ENCODE assay signal across 16 cellular contexts in genomic region chr10:89118091-89118490, GRCh38.
DNase-seq lines count a peak whose midpoint lies in the region; ATAC-seq, FAIRE-seq and TF ChIP-seq lines count a peak whose summit lies in the region.
"Had no signal": no experiment of that assay in that cellular context is flagged by ENCODE, and none has a peak within 500 bp of the region (broad histone marks: within the 10 kb centered on the region; RNA-seq: fewer than 3 reads in every experiment).

No MANE protein-coding gene starts in this region.

- H3K9me1 ChIP-seq in keratinocyte (ENCODE audit: control insufficient read depth, extremely low read depth, insufficient read depth, low read length): no peaks in the 10 kb centered on the region

- CTCF ChIA-PET in Calu3 (lab: Charles Lee): no interaction called here

- no peak overlapping the region for H3K4me3 Mint-ChIP-seq in Calu3 (ENCODE audit: low read depth, unreplicated experiment)

- H3K4me3 ChIP-seq in astrocyte of the spinal cord (ENCODE audit: low read depth, low read length): no peak overlapping the region
- peak overlapping the region in 2 of 3 experiments; percentile 19 to 21 for H3K4me3 ChIP-seq in keratinocyte (ENCODE audit: control insufficient read depth in 2 of 3, extremely low read depth in 1 of 3, insufficient read depth in 2 of 3, low read depth in 1 of 3, low read length in 3 of 3)
- H3K4me3 ChIP-seq: body of pancreas, mucosa of descending colon, PC-9 had no signal

- H3K4me2 ChIP-seq in keratinocyte (ENCODE audit: control insufficient read depth, extremely low read depth, insufficient read depth, low read depth, low read length): peak overlapping the region; percentile 76
- H3K4me2 ChIP-seq: PC-9 had no signal

- dilution Hi-C loops in keratinocyte (cut with MboI; ENCODE audit: extremely low pct_ligation_motif_present, low sequenced_read_pairs): no loop called here

- H3K4me1 Mint-ChIP-seq in Calu3 (ENCODE audit: low read depth, unreplicated experiment): no peaks in the 10 kb centered on the region

- TF ChIP-seq CTCF in astrocyte of the spinal cord (IDR thresholded peaks at IDR 0.05; ENCODE audit: low read depth, low read length) (no peak), keratinocyte (optimal IDR thresholded peaks at IDR 0.05 in 1 of 3, IDR thresholded peaks at IDR 0.05 in 1 of 3, conservative IDR thresholded peaks at IDR 0.05 in 1 of 3; ENCODE audit: extremely low read depth in 1 of 3, insufficient read depth in 2 of 3, low read length in 3 of 3) (no peak), Calu3 (IDR thresholded peaks at IDR 0.05; ENCODE audit: unreplicated experiment) (no peak)

- H3K27me3 Mint-ChIP-seq in Calu3 (ENCODE audit: unreplicated experiment): no peaks in the 10 kb centered on the region

- no peaks in the 10 kb centered on the region for H3K27me3 ChIP-seq in keratinocyte (ENCODE audit: control insufficient read depth, extremely low read depth, insufficient read depth, low read length)
- H3K27me3 ChIP-seq: body of pancreas had no signal

- H3K9ac ChIP-seq in keratinocyte (ENCODE audit: control insufficient read depth, extremely low read depth, insufficient read depth, low read length): peak overlapping the region; percentile 19
- H3K9ac ChIP-seq: parathyroid adenoma had no signal

- H3K9me3 ChIP-seq in keratinocyte (ENCODE audit: control insufficient read depth, low read depth, low read length): no peaks in the 10 kb centered on the region
- H3K9me3 ChIP-seq: body of pancreas, mucosa of descending colon had no signal

- H3K27ac ChIP-seq in keratinocyte (ENCODE audit: control insufficient read depth, insufficient read depth, low read length): peak overlapping the region; percentile 68
- H3K27ac ChIP-seq: body of pancreas, parathyroid adenoma, PC-9 had no signal

- no peaks in the 10 kb centered on the region for H3K36me3 Mint-ChIP-seq in Calu3 (ENCODE audit: insufficient read depth, unreplicated experiment)

- H3K27ac Mint-ChIP-seq in Calu3 (ENCODE audit: unreplicated experiment): no peak overlapping the region

- ATAC-seq in GM19397 (IDR thresholded peaks at IDR 0.05; ENCODE audit: unreplicated experiment) (no peak), HG02938 (IDR thresholded peaks at IDR 0.05; ENCODE audit: unreplicated experiment) (no peak)
- no peak for ATAC-seq in stimulated activated naive CD8-positive, alpha-beta T cell treated with anti-CD3 and anti-CD28 coated beads, Interleukin-15, Interleukin-2, amounts not matched to agents 100 U/mL and 50 U/mL, for 24 hours
- ATAC-seq: body of pancreas, mucosa of descending colon had no signal

- in situ Hi-C loops in astrocyte of the spinal cord (cut with HindIII; ENCODE audit: low sequenced_read_pairs): no loop called here

- DNase-seq in Daoy (ENCODE audit: low read depth) (peak; percentile 32), HT1080 (ENCODE audit: low read depth) (peak; percentile 41), astrocyte of the spinal cord (ENCODE audit: low read depth, low spot score) (peak; percentile 33), keratinocyte (ENCODE audit: low read depth, low spot score) (peak; percentile 76), Calu3 (no peak)
- no peak for DNase-seq in stimulated activated naive CD8-positive, alpha-beta T cell treated with anti-CD3 and anti-CD28 coated beads, Interleukin-15, Interleukin-2, amounts not matched to agents 100 U/mL and 50 U/mL, for 24 hours
- DNase-seq: body of pancreas; effector CD4-positive, alpha-beta T cell; islet precursor cell; mucosa of descending colon; NCI-H1092; NCI-H446 treated with DMSO at 0.1 percent for 48 hours; PC-9 had no signal

- no peaks in the 10 kb centered on the region for H4K20me1 ChIP-seq in keratinocyte (ENCODE audit: control insufficient read depth, extremely low read depth, insufficient read depth, low read length)

- no peaks in the 10 kb centered on the region for H3K79me2 ChIP-seq in keratinocyte (ENCODE audit: control insufficient read depth, insufficient read depth, low read length)
- H3K79me2 ChIP-seq: parathyroid adenoma had no signal

- BruUV-seq in Calu3 (replicated peaks; lab: Mats Ljungman, UMichigan): no TSS peak

- no peak overlapping the region for H2AFZ ChIP-seq in keratinocyte (ENCODE audit: control insufficient read depth, low read length)
- H2AFZ ChIP-seq: parathyroid adenoma, PC-9 had no signal

- intact Hi-C loops in Calu3 (cut with micrococcal nuclease; ENCODE audit: unreplicated experiment): no loop called here

- peak; percentile 99 for FAIRE-seq in keratinocyte (lab: Jason Lieb, UNC)

- H3K9me3 Mint-ChIP-seq in Calu3 (ENCODE audit: low read depth, unreplicated experiment): peaks cover 2% of the 10 kb centered on the region

- no peaks in the 10 kb centered on the region for H3K36me3 ChIP-seq in keratinocyte (ENCODE audit: control insufficient read depth in 2 of 2, extremely low read depth in 1 of 2, insufficient read depth in 2 of 2, low read length in 2 of 2)

- peaks cover 35% of the 10 kb centered on the region for H3K4me1 ChIP-seq in keratinocyte (ENCODE audit: control insufficient read depth, extremely low read depth, insufficient read depth, low read length)
- H3K4me1 ChIP-seq: body of pancreas, parathyroid adenoma had no signal

Comparison
In these comparisons a context has a peak if more than half of its experiments do, and no peak if none do; other contexts are left out.
1. DNase-seq: peak in Daoy (single experiment), HT1080 (single experiment), astrocyte of the spinal cord (single experiment) and keratinocyte (single experiment); none in stimulated activated naive CD8-positive, alpha-beta T cell treated with anti-CD3 and anti-CD28 coated beads, Interleukin-15, Interleukin-2, amounts not matched to agents 100 U/mL and 50 U/mL, for 24 hours (single experiment) and Calu3 (single experiment).